Comparison of ENCODE assay signal across 8 cellular contexts in the genomic region with DNA sequence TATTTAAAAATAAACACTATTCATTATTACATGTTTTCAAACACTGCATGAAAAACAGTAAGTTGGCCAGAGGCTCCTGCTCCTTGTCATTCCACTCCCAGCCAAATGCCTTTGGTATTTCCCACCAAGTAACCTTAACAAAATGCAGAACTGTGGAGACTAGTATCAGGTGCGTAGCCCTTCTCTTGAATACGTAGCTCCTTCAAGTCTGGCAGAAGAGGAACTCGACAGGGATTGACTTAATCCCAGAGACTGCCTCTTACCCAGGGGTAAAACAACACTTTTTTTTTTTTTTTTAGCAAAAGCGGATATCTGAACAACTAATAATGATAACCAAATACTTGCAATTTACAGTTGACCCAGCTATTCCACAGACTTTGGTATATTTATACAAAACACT.
DNase-seq lines count a peak whose midpoint lies in the region; ATAC-seq and TF ChIP-seq lines count a peak whose summit lies in the region.

No MANE protein-coding gene starts in this region.

- H3K9ac ChIP-seq in Loucy (ENCODE audit: low read depth, low read length, poor library complexity, severe bottlenecking): peak overlapping the region; percentile 79

- no peaks in the 10 kb centered on the region for H3K9me3 ChIP-seq in Loucy (ENCODE audit: insufficient read depth, low read depth, low read length)

- H3K27ac Mint-ChIP-seq in dendritic cell treated with granulocyte-macrophage colony-stimulating factor and Interleukin-4, amounts not matched to agents 40 ng/mL and 50 ng/mL, for 4 days: peak overlapping the region; percentile 95
- H3K27ac Mint-ChIP-seq in nephron progenitor cell: no peak overlapping the region

- H2AFZ ChIP-seq in Loucy (ENCODE audit: low read length): peak overlapping the region; percentile 99

- H3K4me2 ChIP-seq in Loucy (ENCODE audit: low read depth, low read length, poor library complexity, severe bottlenecking): peak overlapping the region; percentile 98

- peaks cover 45% of the 10 kb centered on the region for H3K36me3 Mint-ChIP-seq in dendritic cell treated with granulocyte-macrophage colony-stimulating factor and Interleukin-4, amounts not matched to agents 40 ng/mL and 50 ng/mL, for 4 days (ENCODE audit: low read depth)
- peaks cover 35% of the 10 kb centered on the region for H3K36me3 Mint-ChIP-seq in nephron progenitor cell (ENCODE audit: low read depth)

- H3K27me3 Mint-ChIP-seq in dendritic cell treated with granulocyte-macrophage colony-stimulating factor and Interleukin-4, amounts not matched to agents 40 ng/mL and 50 ng/mL, for 4 days: no peaks in the 10 kb centered on the region
- H3K27me3 Mint-ChIP-seq in nephron progenitor cell (ENCODE audit: low read depth, poor library complexity): peaks cover 18% of the 10 kb centered on the region

- H3K4me3 Mint-ChIP-seq in dendritic cell treated with granulocyte-macrophage colony-stimulating factor and Interleukin-4, amounts not matched to agents 40 ng/mL and 50 ng/mL, for 4 days: peak overlapping the region; percentile 94
- H3K4me3 Mint-ChIP-seq in nephron progenitor cell: peak overlapping the region; percentile 98

- no peaks in the 10 kb centered on the region for H3F3A ChIP-seq in Loucy (ENCODE audit: low read depth)

- ATAC-seq in GM21423 (IDR thresholded peaks at IDR 0.05; ENCODE audit: unreplicated experiment): no peak
- ATAC-seq in HG02870 (IDR thresholded peaks at IDR 0.05; ENCODE audit: unreplicated experiment): no peak
- no peak for ATAC-seq in GM19324 (IDR thresholded peaks at IDR 0.05; ENCODE audit: low FRiP score, unreplicated experiment)

- H3K4me3 ChIP-seq in Loucy (ENCODE audit: low read length, poor library complexity, severe bottlenecking): peak overlapping the region; percentile 94

- TF ChIP-seq CTCF in Loucy (conservative IDR thresholded peaks at IDR 0.05; ENCODE audit: low read length) (no peak), nephron progenitor cell (IDR thresholded peaks at IDR 0.05) (no peak)

- no peaks in the 10 kb centered on the region for H4K20me1 ChIP-seq in Loucy (ENCODE audit: insufficient read depth, low read length, poor library complexity, severe bottlenecking)

- H3K4me1 ChIP-seq in Loucy (ENCODE audit: insufficient read depth, low read length, poor library complexity, severe bottlenecking): peaks cover 16% of the 10 kb centered on the region

- H3K9me3 Mint-ChIP-seq in dendritic cell treated with granulocyte-macrophage colony-stimulating factor and Interleukin-4, amounts not matched to agents 40 ng/mL and 50 ng/mL, for 4 days: no peaks in the 10 kb centered on the region
- no peaks in the 10 kb centered on the region for H3K9me3 Mint-ChIP-seq in nephron progenitor cell

- peaks cover 13% of the 10 kb centered on the region; the same call in 1 of the 2 replicates for H3K36me3 ChIP-seq in Loucy (ENCODE audit: insufficient read depth, low read length)

- H3K9me2 ChIP-seq in Loucy (replicated peaks; ENCODE audit: low read depth, low read length): no peaks in the 10 kb centered on the region

- peaks cover 23% of the 10 kb centered on the region for H3K79me2 ChIP-seq in Loucy (ENCODE audit: insufficient read depth, low read length)

- DNase-seq in CD1c-positive myeloid dendritic cell (ENCODE audit: extremely low spot score) (peak; percentile 61), nephron progenitor cell (no peak), NCI-H510A treated with DMSO at 0.1 percent for 48 hours (lab: John Stamatoyannopoulos, UW) (no peak)

- peaks cover 6% of the 10 kb centered on the region for H3K4me1 Mint-ChIP-seq in dendritic cell treated with granulocyte-macrophage colony-stimulating factor and Interleukin-4, amounts not matched to agents 40 ng/mL and 50 ng/mL, for 4 days (ENCODE audit: low read depth)
- peaks cover 17% of the 10 kb centered on the region for H3K4me1 Mint-ChIP-seq in nephron progenitor cell

- no peaks in the 10 kb centered on the region for H3K27me3 ChIP-seq in Loucy (ENCODE audit: insufficient read depth, low read length, poor library complexity, severe bottlenecking)

- intact Hi-C loops in dendritic cell treated with granulocyte-macrophage colony-stimulating factor and Interleukin-4, amounts not matched to agents 40 ng/mL and 50 ng/mL, for 4 days (cut with micrococcal nuclease): loop anchor here (5.0 kb wide), 1 partner anchor 61 kb away; the partner anchor contains the start of gene RNF13
